Comparison of ENCODE assay signal across 25 cellular contexts in the genomic region with DNA sequence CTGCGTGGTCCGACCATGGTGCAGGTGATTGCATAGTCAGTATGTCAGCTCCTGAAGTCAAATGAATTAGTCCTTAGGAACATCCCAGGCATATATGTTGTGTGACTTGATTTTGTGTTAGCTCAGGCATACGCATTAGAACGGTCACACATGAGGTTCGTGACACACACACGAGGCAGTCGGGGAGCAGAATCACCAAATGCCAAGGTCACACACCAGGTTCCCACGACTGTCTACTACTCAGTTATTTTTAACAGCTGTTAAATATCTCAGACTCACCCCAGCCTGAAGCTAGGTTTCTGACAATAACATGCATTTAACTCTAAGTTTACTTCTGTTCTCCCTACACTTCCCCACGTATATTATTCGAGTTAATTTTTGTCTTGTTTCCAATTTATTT. TPM values are rescaled to one million over a fixed set of nuclear protein-coding genes. Genes with fewer than 3 reads are reported as not detected.
A peak's percentile ranks its signal among the peaks of the same experiment; 100 is the strongest.
DNase-seq lines count a peak whose midpoint lies in the region; ATAC-seq and TF ChIP-seq lines count a peak whose summit lies in the region.
"Had no signal": no experiment of that assay in that cellular context is flagged by ENCODE, and none has a peak within 500 bp of the region (broad histone marks: within the 10 kb centered on the region; RNA-seq: fewer than 3 reads in every experiment).

No MANE protein-coding gene starts in this region.

- POLR2A ChIA-PET in WTC11 (lab: Charles Lee), result no interaction called here
- POLR2A ChIA-PET in CD4-positive, alpha-beta memory T cell (lab: Charles Lee; ENCODE audit: partially characterized antibody), result no interaction called here

- peaks cover 15% of the 10 kb centered on the region for H3K4me1 ChIP-seq in body of pancreas
- H3K4me1 ChIP-seq in CD4-positive, alpha-beta memory T cell (ENCODE audit: insufficient read depth, low read length), result no peaks in the 10 kb centered on the region
- H3K4me1 ChIP-seq: A549 had no signal

- no peaks in the 10 kb centered on the region for H3K36me3 ChIP-seq in body of pancreas (replicated peaks in 1 of 2; ENCODE audit: insufficient read depth in 1 of 2, low read depth in 2 of 2)
- H3K36me3 ChIP-seq in CD4-positive, alpha-beta memory T cell (ENCODE audit: insufficient read depth, low read length), result peaks cover 4% of the 10 kb centered on the region

- TF ChIP-seq CTCF in WTC11 (IDR thresholded peaks at IDR 0.05), result no peak
- TF ChIP-seq CTCF in body of pancreas (IDR thresholded peaks at IDR 0.05), result no peak
- TF ChIP-seq CTCF in nephron (IDR thresholded peaks at IDR 0.05; ENCODE audit: unreplicated experiment in 3 of 3), result no peak
- no peak for TF ChIP-seq CTCF in type B pancreatic cell (conservative IDR thresholded peaks at IDR 0.05)
- no peak for TF ChIP-seq CTCF in omental fat pad (IDR thresholded peaks at IDR 0.05)

- no peaks in the 10 kb centered on the region for H3K27me3 ChIP-seq in body of pancreas
- no peaks in the 10 kb centered on the region for H3K27me3 ChIP-seq in CD4-positive, alpha-beta memory T cell (ENCODE audit: insufficient read depth, low read length)
- H3K27me3 ChIP-seq: BLaER1 treated with 17β-estradiol and CSF1 and Interleukin-3, amounts not matched to agents 10 nM and 100 nM had no signal

- H3K9me3 Mint-ChIP-seq in WTC11 (peaks cover 11% of the 10 kb centered on the region), nephron (no peaks in the 10 kb centered on the region), type B pancreatic cell (no peaks in the 10 kb centered on the region)
- H3K9me3 Mint-ChIP-seq in CD4-positive, alpha-beta memory T cell, result no peaks in the 10 kb centered on the region
- H3K9me3 Mint-ChIP-seq: CD4-positive, alpha-beta T cell had no signal

- CTCF ChIA-PET in WTC11 (lab: Charles Lee), result no interaction called here
- CTCF ChIA-PET in CD4-positive, alpha-beta memory T cell (lab: Charles Lee; ENCODE audit: partially characterized antibody), result interaction anchor here (0.7 kb wide), 1 partner anchor 66 kb away, joined by 3 read pairs; no protein-coding TSS in a partner anchor

- H3K27ac Mint-ChIP-seq in WTC11, result peak overlapping the region; percentile 57; the same call in 1 of the 2 replicates
- H3K27ac Mint-ChIP-seq in nephron, result peak overlapping the region in 2 of 3 experiments; percentile 18 to 44
- no peak overlapping the region for H3K27ac Mint-ChIP-seq in CD4-positive, alpha-beta memory T cell
- no peak overlapping the region for H3K27ac Mint-ChIP-seq in type B pancreatic cell
- H3K27ac Mint-ChIP-seq: CD4-positive, alpha-beta T cell had no signal

- H3K4me3 ChIP-seq in body of pancreas, result no peak overlapping the region
- no peak overlapping the region for H3K4me3 ChIP-seq in CD4-positive, alpha-beta memory T cell (ENCODE audit: low read length in 2 of 2)
- H3K4me3 ChIP-seq: A549; BLaER1 treated with 17β-estradiol and CSF1 and Interleukin-3, amounts not matched to agents 10 nM and 100 nM; GM12878; PC-9 had no signal

- H3K4me3 Mint-ChIP-seq in WTC11 (no peak overlapping the region), nephron (no peak overlapping the region), type B pancreatic cell (no peak overlapping the region)
- H3K4me3 Mint-ChIP-seq in CD4-positive, alpha-beta memory T cell, result no peak overlapping the region
- H3K4me3 Mint-ChIP-seq: CD4-positive, alpha-beta T cell had no signal

- intact Hi-C loops in body of pancreas (cut with DNase I), result no loop called here
- intact Hi-C loops in left cardiac atrium (cut with DNase I), result no loop called here
- intact Hi-C loops in CD4-positive, alpha-beta memory T cell (cut with micrococcal nuclease), result no loop called here

- H3K4me1 Mint-ChIP-seq in WTC11 (peaks cover 4% of the 10 kb centered on the region), nephron (peaks cover 5% of the 10 kb centered on the region), type B pancreatic cell (ENCODE audit: unreplicated experiment) (no peaks in the 10 kb centered on the region)
- no peaks in the 10 kb centered on the region for H3K4me1 Mint-ChIP-seq in CD4-positive, alpha-beta memory T cell

- WGBS in body of pancreas, 2 donors, result 39 to 47% methylated on average over 8 to 10 of the region's 10 CpGs

- no peaks in the 10 kb centered on the region for H3K9me3 ChIP-seq in body of pancreas
- no peaks in the 10 kb centered on the region for H3K9me3 ChIP-seq in CD4-positive, alpha-beta memory T cell (ENCODE audit: control insufficient read depth in 1 of 2, low read length in 2 of 2)

- H3K36me3 Mint-ChIP-seq in WTC11 (peaks cover 32% of the 10 kb centered on the region), nephron (ENCODE audit: low read depth) (peaks cover 51% of the 10 kb centered on the region), type B pancreatic cell (peaks cover 30% of the 10 kb centered on the region)
- H3K36me3 Mint-ChIP-seq in CD4-positive, alpha-beta memory T cell, result peaks cover 18 to 21% of the 10 kb centered on the region in 2 donors

- H3K27me3 Mint-ChIP-seq in WTC11 (ENCODE audit: low read depth) (no peaks in the 10 kb centered on the region; the same call in 1 of the 2 replicates), nephron (ENCODE audit: low read depth) (no peaks in the 10 kb centered on the region), type B pancreatic cell (no peaks in the 10 kb centered on the region)
- H3K27me3 Mint-ChIP-seq in CD4-positive, alpha-beta memory T cell, result no peaks in the 10 kb centered on the region
- H3K27me3 Mint-ChIP-seq: CD4-positive, alpha-beta T cell had no signal

- ATAC-seq in WTC11, result no peak
- peak; percentile 63 for ATAC-seq in body of pancreas
- peak; percentile 74 to 78 for ATAC-seq in left cardiac atrium
- ATAC-seq in omental fat pad (ENCODE audit: low FRiP score), result no peak
- ATAC-seq: GM12878 had no signal

- TF ChIP-seq POLR2A in body of pancreas (IDR thresholded peaks at IDR 0.05), result no peak

- H3K27ac ChIP-seq in body of pancreas, result peak overlapping the region; percentile 34 to 48 (median 42)
- no peak overlapping the region for H3K27ac ChIP-seq in CD4-positive, alpha-beta memory T cell (ENCODE audit: low read depth, low read length)
- H3K27ac ChIP-seq: A549; BLaER1 treated with 17β-estradiol and CSF1 and Interleukin-3, amounts not matched to agents 10 nM and 100 nM; PC-9 had no signal

- DNase-seq in WTC11 (ENCODE audit: low spot score) (no peak), body of pancreas (peak in 3 of 4 donors; percentile 67 to 74 (median 69)), left cardiac atrium (no peak), type B pancreatic cell (ENCODE audit: extremely low spot score, unreplicated experiment) (no peak), omental fat pad (ENCODE audit: low spot score) (no peak)
- DNase-seq in CD4-positive, alpha-beta memory T cell, result no peak
- DNase-seq: AML-193; CD4-positive, alpha-beta T cell; COR-L47; DMS53; HCEC 1CT; Karpas-422; NCI-H1105; NCI-H1436 treated with DMSO at 0.1 percent for 48 hours; NCI-H187 treated with DMSO at 0.1 percent for 48 hours; NCI-H2107; NCI-H446; NCI-H524 treated with DMSO at 0.1 percent for 48 hours; NCI-H774; PC-9; SHP77 had no signal

TF ChIP-seq in WTC11, 78 proteins besides CTCF, POLR2A, EP300 and RAD21 (continues in another document):
- TF ChIP-seq ZNF121 (CRISPR knock-in tag; IDR thresholded peaks at IDR 0.05), result no peak
- TF ChIP-seq, protein P1, sequence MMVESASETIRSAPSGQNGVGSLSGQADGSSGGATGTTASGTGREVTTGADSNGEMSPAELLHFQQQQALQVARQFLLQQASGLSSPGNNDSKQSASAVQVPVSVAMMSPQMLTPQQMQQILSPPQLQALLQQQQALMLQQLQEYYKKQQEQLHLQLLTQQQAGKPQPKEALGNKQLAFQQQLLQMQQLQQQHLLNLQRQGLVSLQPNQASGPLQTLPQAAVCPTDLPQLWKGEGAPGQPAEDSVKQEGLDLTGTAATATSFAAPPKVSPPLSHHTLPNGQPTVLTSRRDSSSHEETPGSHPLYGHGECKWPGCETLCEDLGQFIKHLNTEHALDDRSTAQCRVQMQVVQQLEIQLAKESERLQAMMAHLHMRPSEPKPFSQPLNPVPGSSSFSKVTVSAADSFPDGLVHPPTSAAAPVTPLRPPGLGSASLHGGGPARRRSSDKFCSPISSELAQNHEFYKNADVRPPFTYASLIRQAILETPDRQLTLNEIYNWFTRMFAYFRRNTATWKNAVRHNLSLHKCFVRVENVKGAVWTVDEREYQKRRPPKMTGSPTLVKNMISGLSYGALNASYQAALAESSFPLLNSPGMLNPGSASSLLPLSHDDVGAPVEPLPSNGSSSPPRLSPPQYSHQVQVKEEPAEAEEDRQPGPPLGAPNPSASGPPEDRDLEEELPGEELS (CRISPR knock-in tag; IDR thresholded peaks at IDR 0.05), result no peak
- no peak for TF ChIP-seq ZNF219 (CRISPR knock-in tag; IDR thresholded peaks at IDR 0.05; ENCODE audit: borderline replicate concordance)

RNA-seq across cellular contexts. Expression of a gene that starts 54.8 kb away (rescaled TPM):
- total RNA-seq in WTC11 (2021) (23.4 to 31.1 TPM (median 24.7 TPM) in 3 replicates), body of pancreas (10 to 100 TPM; 13.7 to 14.8 TPM), left cardiac atrium (10 to 100 TPM; 22.0 to 33.5 TPM), type B pancreatic cell (ENCODE audit: low replicate concordance) (26.7 and 33.6 TPM in 2 replicates), omental fat pad (10 to 100 TPM; 10.0 to 23.0 (median 13.4) TPM)
- total RNA-seq in CD4-positive, alpha-beta memory T cell, result 10 to 100 TPM; 14.7 to 15.2 TPM
- 10 to 100 TPM in 1 of 2 donors, 1 to 10 TPM in 1; 6.2 to 24.1 TPM for polyA plus RNA-seq in CD4-positive, alpha-beta memory T cell

Comparison
In these comparisons a context has a peak if more than half of its experiments do, and no peak if none do; other contexts are left out.
1. ATAC-seq: peak in body of pancreas (single experiment) and left cardiac atrium (2 of 2); none in WTC11 (single experiment) and omental fat pad (single experiment).
2. DNase-seq: peak in body of pancreas (3 of 4); none in WTC11 (single experiment), left cardiac atrium (single experiment), CD4-positive, alpha-beta memory T cell (0 of 5), type B pancreatic cell (single experiment) and omental fat pad (single experiment).
3. H3K27ac Mint-ChIP-seq: peak in WTC11 (single experiment) and nephron (2 of 3); none in CD4-positive, alpha-beta memory T cell (0 of 7) and type B pancreatic cell (single experiment).